8 cellular contexts compared by ENCODE assay signal in genomic region chr17:81166033-81166472, GRCh38. TPM values are rescaled to one million over a fixed set of nuclear protein-coding genes. Genes with fewer than 3 reads are reported as not detected.
DNase-seq lines count a peak whose midpoint lies in the region; FAIRE-seq lines count a peak whose summit lies in the region.

AATK (minus strand) TSS chr17:81166221; CDS start chr17:81165992, 229 bp downstream.

- H3K36me3 ChIP-seq in adipocyte (ENCODE audit: control insufficient read depth, insufficient read depth, low read length, severe bottlenecking) (no peaks in the 10 kb centered on the region), small intestine (ENCODE audit: control insufficient read depth in 2 of 2, insufficient read depth in 2 of 2, low read length in 2 of 2) (no peaks in the 10 kb centered on the region)

- 2 to 3% (median 2%) methylated on average over 17 to 62 of the region's 62 CpGs for WGBS in small intestine, 3 donors

- DNase-seq in GM03348 (ENCODE audit: low spot score) (peak; percentile 47), adipocyte (ENCODE audit: low read depth) (peak; percentile 37), small intestine (no peak), GM19238 (ENCODE audit: insufficient read length, low spot score) (no peak), HuH-7.5 (ENCODE audit: low spot score) (no peak), ecto neural progenitor cell (ENCODE audit: low spot score) (no peak), OCI-M2 (lab: John Stamatoyannopoulos, UW; ENCODE audit: unreplicated experiment) (no peak)

- H3K4me3 ChIP-seq in adipocyte (ENCODE audit: low read length) (no peak within 1 kb of the TSS), small intestine (ENCODE audit: low read depth in 1 of 2, low read length in 2 of 2) (peak within 1 kb of the TSS in 1 of 2 donors; percentile 55)

- H3K9me3 ChIP-seq in adipocyte (ENCODE audit: control insufficient read depth, low read length) (no peaks in the 10 kb centered on the region), small intestine (ENCODE audit: control insufficient read depth, low read depth) (no peaks in the 10 kb centered on the region)

- H3K27me3 ChIP-seq in adipocyte (replicated peaks; ENCODE audit: control insufficient read depth, insufficient read depth, low read length) (peaks cover 59% of the 10 kb centered on the region), layer of hippocampus (ENCODE audit: control insufficient read depth, insufficient read depth, low read length) (no peaks in the 10 kb centered on the region), small intestine (ENCODE audit: control insufficient read depth in 2 of 2, insufficient read depth in 2 of 2, low read length in 2 of 2) (no peaks in the 10 kb centered on the region)

- no peaks in the 10 kb centered on the region for H3K4me1 ChIP-seq in adipocyte (ENCODE audit: control insufficient read depth, insufficient read depth, low read length)
- no peaks in the 10 kb centered on the region for H3K4me1 ChIP-seq in small intestine (ENCODE audit: control insufficient read depth in 2 of 2, insufficient read depth in 1 of 2, low read depth in 1 of 2, low read length in 1 of 2)

- peak within 1 kb of the TSS; percentile 94 for H3K27ac ChIP-seq in layer of hippocampus (ENCODE audit: low read depth, low read length)
- H3K27ac ChIP-seq in small intestine (ENCODE audit: low read depth in 1 of 2, low read length in 1 of 2) = no peak within 1 kb of the TSS

- FAIRE-seq in small intestine (lab: Jason Lieb, UNC) = no peak

- no peak within 1 kb of the TSS for H3K9ac ChIP-seq in adipocyte (ENCODE audit: low read length)

RNA-seq across cellular contexts. Expression of gene AATK, which starts in this region (rescaled TPM):
- polyA plus RNA-seq in small intestine = 100 to 1,000 TPM in 1 of 3 donors, 10 to 100 TPM in 2; 33.1 to 118 (median 98.1) TPM

Comparison
In these comparisons a context has a peak if more than half of its experiments do, and no peak if none do; other contexts are left out.
1. DNase-seq: peak in GM03348 (single experiment) and adipocyte (single experiment); none in small intestine (single experiment), GM19238 (single experiment), HuH-7.5 (single experiment), ecto neural progenitor cell (single experiment) and OCI-M2 (single experiment).